40 cellular contexts compared by ENCODE assay signal in the genomic region with DNA sequence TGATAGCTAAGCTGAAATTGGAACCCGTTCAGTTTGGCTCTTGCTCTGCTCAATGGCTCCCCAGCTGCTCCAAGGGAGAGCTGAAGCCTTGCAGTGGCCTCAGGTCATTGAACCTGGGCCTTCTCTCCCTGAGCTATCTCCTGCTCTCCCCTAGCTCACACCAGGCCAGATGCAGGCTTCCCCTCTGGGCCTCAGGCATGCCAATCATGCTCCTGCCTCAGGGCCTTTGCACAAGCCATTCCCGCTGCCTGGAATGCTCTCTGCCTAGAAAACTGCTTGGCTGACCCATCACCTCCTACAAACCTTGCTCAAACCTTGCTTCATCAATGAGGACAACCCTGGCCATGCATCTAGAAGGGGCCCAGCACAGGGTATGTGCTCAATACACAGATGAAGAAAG. TPM values are rescaled to one million over a fixed set of nuclear protein-coding genes. Genes with fewer than 3 reads are reported as not detected.
"Had no signal": no experiment of that assay in that cellular context is flagged by ENCODE, and none has a peak within 500 bp of the region (broad histone marks: within the 10 kb centered on the region; RNA-seq: fewer than 3 reads in every experiment).

No MANE protein-coding gene starts in this region.

- H3K9me3 ChIP-seq: ascending aorta, MG63, Peyer's patch had no signal

- H3K4me3 Mint-ChIP-seq: activated B cell treated with CpG ODN at 0.5 μM for 24 hours; activated CD4-positive, alpha-beta memory T cell treated with anti-CD3 and anti-CD28 coated beads for 36 hours; activated naive CD4-positive, alpha-beta T cell treated with anti-CD3 and anti-CD28 coated beads, Interleukin-2, amount 50 U/mL, for 24 hours; activated naive CD8-positive, alpha-beta T cell treated with anti-CD3 and anti-CD28 coated beads, Interleukin-2, amount 10 ng/mL, durations not matched to agents 7 days and 5 days; activated T-cell treated with anti-CD3 and anti-CD28 coated beads, Interleukin-2, amount 50 U/mL, for 72 hours; T-cell; T-helper 17 cell had no signal

- H3K4me1 ChIP-seq: ascending aorta, Peyer's patch had no signal

- H3K9me3 Mint-ChIP-seq: activated B cell treated with CpG ODN at 0.5 μM for 24 hours; activated CD4-positive, alpha-beta memory T cell treated with anti-CD3 and anti-CD28 coated beads for 36 hours; activated naive CD4-positive, alpha-beta T cell treated with anti-CD3 and anti-CD28 coated beads, Interleukin-2, amount 50 U/mL, for 24 hours; activated naive CD8-positive, alpha-beta T cell treated with anti-CD3 and anti-CD28 coated beads, Interleukin-2, amount 10 ng/mL, durations not matched to agents 7 days and 5 days; activated T-cell treated with anti-CD3 and anti-CD28 coated beads, Interleukin-2, amount 50 U/mL, for 72 hours; activated T-helper 2 cell treated with anti-CD3 and anti-CD28 coated beads, Interferon-gamma antibody, Interleukin-2, Interleukin-4, amounts not matched to agents 10 μg/mL and 5 μg/mL and 100 μg/mL, durations not matched to agents 14 hours and 24 hours and 36 hours; T-cell had no signal

- H3K27ac Mint-ChIP-seq: activated B cell treated with CpG ODN at 0.5 μM for 24 hours; activated CD4-positive, alpha-beta memory T cell treated with anti-CD3 and anti-CD28 coated beads for 36 hours; activated naive CD8-positive, alpha-beta T cell treated with anti-CD3 and anti-CD28 coated beads, Interleukin-2, amount 10 ng/mL, durations not matched to agents 7 days and 5 days; activated T-cell treated with anti-CD3 and anti-CD28 coated beads, Interleukin-2, amount 50 U/mL, for 72 hours; activated T-helper 2 cell treated with anti-CD3 and anti-CD28 coated beads, Interferon-gamma antibody, Interleukin-2, Interleukin-4, amounts not matched to agents 10 μg/mL and 5 μg/mL and 100 μg/mL, durations not matched to agents 14 hours and 24 hours and 36 hours; T-cell; T-helper 17 cell had no signal

- ATAC-seq: activated T-cell treated with anti-CD3 and anti-CD28 coated beads, Interleukin-2, amount 50 U/mL, for 72 hours; PC-3; SK-N-SH treated with all-trans-retinoic acid at 6 μM for 48 hours; T-cell; T-helper 17 cell had no signal

- H3K36me3 Mint-ChIP-seq: activated CD4-positive, alpha-beta memory T cell treated with anti-CD3 and anti-CD28 coated beads for 36 hours; activated naive CD4-positive, alpha-beta T cell treated with anti-CD3 and anti-CD28 coated beads, Interleukin-2, amount 50 U/mL, for 24 hours; activated naive CD8-positive, alpha-beta T cell treated with anti-CD3 and anti-CD28 coated beads, Interleukin-2, amount 10 ng/mL, durations not matched to agents 7 days and 5 days; T-cell had no signal

- H3K27me3 ChIP-seq: ascending aorta, MG63, Peyer's patch had no signal

- DNase-seq: activated B cell treated with CpG ODN at 0.5 μM for 24 hours; activated CD4-positive, alpha-beta memory T cell treated with anti-CD3 and anti-CD28 coated beads for 36 hours; activated CD4-positive, alpha-beta T cell treated with anti-CD3 and anti-CD28 coated beads for 4 hours; activated CD4-positive, alpha-beta T cell treated with anti-CD3 and anti-CD28 coated beads, Interleukin-2, amount 50 U/mL, for 1 hour; activated CD4-positive, CD25-positive, alpha-beta regulatory T cell treated with anti-CD3 and anti-CD28 coated beads, Interleukin-2, amount 50 U/mL, for 72 hours; activated gamma-delta T cell; activated naive CD4-positive, alpha-beta T cell treated with Interleukin-2 at 50 U/mL for 16 hours; activated naive CD8-positive, alpha-beta T cell treated with anti-CD3 and anti-CD28 coated beads, Interleukin-2, amount 10 ng/mL, durations not matched to agents 7 days and 5 days; activated T-cell treated with anti-CD3 and anti-CD28 coated beads, Interleukin-2, amount 50 U/mL, for 1 hour; activated T-cell treated with anti-CD3 and anti-CD28 coated beads, Interleukin-2, amount 50 U/mL, for 72 hours; amygdala; cerebellar nuclear complex; Kasumi-1; KG1; MG63; NCI-H1048; NCI-H1105 treated with DMSO at 0.1 percent for 48 hours; NCI-H1436; NCI-H1694 treated with DMSO at 0.1 percent for 48 hours; NCI-H2029; NCI-H2171; NCI-H510A; NCI-H526; NCI-H748 treated with DMSO at 0.1 percent for 48 hours; NK-92 treated with Interleukin-12 subunit alpha and Interleukin-12 subunit beta, amount 100 ng/mL, for 24 hours; PC-3; Peyer's patch; RPMI8226; SIG-M5; T-cell; T-helper 17 cell; T-helper 9 cell had no signal

- H3K27ac ChIP-seq: ascending aorta, Peyer's patch, VCaP had no signal

- H3K27me3 Mint-ChIP-seq: activated CD4-positive, alpha-beta memory T cell treated with anti-CD3 and anti-CD28 coated beads for 36 hours; activated naive CD4-positive, alpha-beta T cell treated with anti-CD3 and anti-CD28 coated beads, Interleukin-2, amount 50 U/mL, for 24 hours; T-cell; T-helper 17 cell had no signal

- H3K36me3 ChIP-seq: ascending aorta, MG63, Peyer's patch had no signal

- H3K4me3 ChIP-seq: ascending aorta, MG63, Peyer's patch had no signal

RNA-seq across cellular contexts. Expression of gene KRTAP17-1, which starts 16.7 kb away (rescaled TPM):
- total RNA-seq: activated B cell treated with CpG ODN at 0.5 μM for 24 hours; activated CD4-positive, alpha-beta memory T cell treated with anti-CD3 and anti-CD28 coated beads for 36 hours; activated naive CD8-positive, alpha-beta T cell treated with anti-CD3 and anti-CD28 coated beads, Interleukin-2, amount 10 ng/mL, durations not matched to agents 7 days and 5 days; activated T-cell treated with anti-CD3 and anti-CD28 coated beads, Interleukin-2, amount 50 U/mL, for 72 hours; activated T-helper 2 cell treated with anti-CD3 and anti-CD28 coated beads, Interferon-gamma antibody, Interleukin-2, Interleukin-4, amounts not matched to agents 10 μg/mL and 5 μg/mL and 100 μg/mL, durations not matched to agents 14 hours and 24 hours and 36 hours; ascending aorta; cardiac septum; PC-3; Peyer's patch; SK-MEL-5; T-cell; T-helper 17 cell had no signal
- polyA plus RNA-seq: adipose tissue had no signal

RNA-seq across cellular contexts. Expression of gene KRT33A, which starts 18.4 kb away (rescaled TPM):
- total RNA-seq: activated B cell treated with CpG ODN at 0.5 μM for 24 hours; activated CD4-positive, alpha-beta memory T cell treated with anti-CD3 and anti-CD28 coated beads for 36 hours; activated naive CD8-positive, alpha-beta T cell treated with anti-CD3 and anti-CD28 coated beads, Interleukin-2, amount 10 ng/mL, durations not matched to agents 7 days and 5 days; activated T-cell treated with anti-CD3 and anti-CD28 coated beads, Interleukin-2, amount 50 U/mL, for 72 hours; activated T-helper 2 cell treated with anti-CD3 and anti-CD28 coated beads, Interferon-gamma antibody, Interleukin-2, Interleukin-4, amounts not matched to agents 10 μg/mL and 5 μg/mL and 100 μg/mL, durations not matched to agents 14 hours and 24 hours and 36 hours; ascending aorta; cardiac septum; PC-3; Peyer's patch; SK-MEL-5; T-cell; T-helper 17 cell had no signal
- polyA plus RNA-seq: adipose tissue had no signal

RNA-seq across cellular contexts. Expression of gene KRTAP16-1, which starts 23.1 kb away (rescaled TPM):
- total RNA-seq: activated B cell treated with CpG ODN at 0.5 μM for 24 hours; activated CD4-positive, alpha-beta memory T cell treated with anti-CD3 and anti-CD28 coated beads for 36 hours; activated naive CD8-positive, alpha-beta T cell treated with anti-CD3 and anti-CD28 coated beads, Interleukin-2, amount 10 ng/mL, durations not matched to agents 7 days and 5 days; activated T-cell treated with anti-CD3 and anti-CD28 coated beads, Interleukin-2, amount 50 U/mL, for 72 hours; activated T-helper 2 cell treated with anti-CD3 and anti-CD28 coated beads, Interferon-gamma antibody, Interleukin-2, Interleukin-4, amounts not matched to agents 10 μg/mL and 5 μg/mL and 100 μg/mL, durations not matched to agents 14 hours and 24 hours and 36 hours; ascending aorta; cardiac septum; PC-3; Peyer's patch; SK-MEL-5 had no signal
- polyA plus RNA-seq: adipose tissue had no signal

RNA-seq across cellular contexts. Expression of gene KRTAP29-1, which starts 29.6 kb away (rescaled TPM):
- total RNA-seq: activated B cell treated with CpG ODN at 0.5 μM for 24 hours; activated CD4-positive, alpha-beta memory T cell treated with anti-CD3 and anti-CD28 coated beads for 36 hours; activated naive CD8-positive, alpha-beta T cell treated with anti-CD3 and anti-CD28 coated beads, Interleukin-2, amount 10 ng/mL, durations not matched to agents 7 days and 5 days; activated T-cell treated with anti-CD3 and anti-CD28 coated beads, Interleukin-2, amount 50 U/mL, for 72 hours; activated T-helper 2 cell treated with anti-CD3 and anti-CD28 coated beads, Interferon-gamma antibody, Interleukin-2, Interleukin-4, amounts not matched to agents 10 μg/mL and 5 μg/mL and 100 μg/mL, durations not matched to agents 14 hours and 24 hours and 36 hours; ascending aorta; cardiac septum; PC-3; Peyer's patch; SK-MEL-5; T-helper 17 cell had no signal
- polyA plus RNA-seq: adipose tissue had no signal

RNA-seq across cellular contexts. Expression of gene KRT33B, which starts 37.4 kb away (rescaled TPM):
- total RNA-seq: activated B cell treated with CpG ODN at 0.5 μM for 24 hours; activated CD4-positive, alpha-beta memory T cell treated with anti-CD3 and anti-CD28 coated beads for 36 hours; activated naive CD8-positive, alpha-beta T cell treated with anti-CD3 and anti-CD28 coated beads, Interleukin-2, amount 10 ng/mL, durations not matched to agents 7 days and 5 days; activated T-cell treated with anti-CD3 and anti-CD28 coated beads, Interleukin-2, amount 50 U/mL, for 72 hours; activated T-helper 2 cell treated with anti-CD3 and anti-CD28 coated beads, Interferon-gamma antibody, Interleukin-2, Interleukin-4, amounts not matched to agents 10 μg/mL and 5 μg/mL and 100 μg/mL, durations not matched to agents 14 hours and 24 hours and 36 hours; ascending aorta; cardiac septum; PC-3; Peyer's patch; SK-MEL-5; T-cell; T-helper 17 cell had no signal
- polyA plus RNA-seq: adipose tissue had no signal
